In genomic region chr6:109009761-109010612, GRCh38 we compare ENCODE assay signal across 8 cellular contexts.
DNase-seq lines count a peak whose midpoint lies in the region; ATAC-seq and TF ChIP-seq lines count a peak whose summit lies in the region.

No MANE protein-coding gene starts in this region.

- BruUV-seq in Calu3 (replicated peaks; lab: Mats Ljungman, UMichigan), result no TSS peak

- peaks cover 18% of the 10 kb centered on the region for H3K36me3 Mint-ChIP-seq in Calu3 (ENCODE audit: insufficient read depth, unreplicated experiment)

- in situ Hi-C loops in gastrocnemius medialis (cut with MboI; ENCODE audit: low sequenced_read_pairs in 4 of 4), result loop anchor here in 2 of 4 donors (10.0 kb wide), 2 partner anchors 55 to 75 kb away; no protein-coding TSS in a partner anchor

- H3K27ac Mint-ChIP-seq in Calu3 (ENCODE audit: unreplicated experiment), result peak overlapping the region; percentile 83

- H3K4me3 Mint-ChIP-seq in Calu3 (ENCODE audit: low read depth, unreplicated experiment), result peak overlapping the region; percentile 76

- TF ChIP-seq POLR2A in gastrocnemius medialis (IDR thresholded peaks at IDR 0.05), result no peak

- no peaks in the 10 kb centered on the region for H3K9me3 ChIP-seq in heart right ventricle
- H3K9me3 ChIP-seq in gastrocnemius medialis, result no peaks in the 10 kb centered on the region

- TF ChIP-seq CTCF in Calu3 (IDR thresholded peaks at IDR 0.05; ENCODE audit: unreplicated experiment), result no peak
- TF ChIP-seq CTCF in VCaP (conservative IDR thresholded peaks at IDR 0.05), result no peak
- peak in 1 of 9 donors; percentile 2 for TF ChIP-seq CTCF in heart right ventricle (IDR thresholded peaks at IDR 0.05)
- no peak for TF ChIP-seq CTCF in gastrocnemius medialis (IDR thresholded peaks at IDR 0.05 in 4 of 5, conservative IDR thresholded peaks at IDR 0.05 in 1 of 5)
- no peak for TF ChIP-seq CTCF in GM10248 (IDR thresholded peaks at IDR 0.05; ENCODE audit: control extremely low read depth, extremely low read depth, low read depth, missing control alignments)

- H3K36me3 ChIP-seq in heart right ventricle (no peaks in the 10 kb centered on the region), gastrocnemius medialis (no peaks in the 10 kb centered on the region)

- CTCF ChIA-PET in Calu3 (lab: Charles Lee), result no interaction called here
- CTCF ChIA-PET in GM10248 (lab: Yijun Ruan, JAX), result interaction anchor here (1.8 kb wide), 1 partner anchor 63 kb away, joined by 7 read pairs; no protein-coding TSS in a partner anchor

- DNase-seq in Calu3 (no peak), heart right ventricle (no peak), gastrocnemius medialis (no peak), NCI-H2029 (lab: John Stamatoyannopoulos, UW) (no peak), NAMALWA (ENCODE audit: low spot score) (no peak), GM10248 (ENCODE audit: extremely low spot score) (no peak)

- H3K4me1 Mint-ChIP-seq in Calu3 (ENCODE audit: low read depth, unreplicated experiment), result peaks cover 10% of the 10 kb centered on the region

- H3K27ac ChIP-seq in VCaP (peak overlapping the region; percentile 96), heart right ventricle (peak overlapping the region; percentile 91 to 98 (median 96)), gastrocnemius medialis (peak overlapping the region; percentile 92 to 98 (median 95))

- ATAC-seq in HG02623 (IDR thresholded peaks at IDR 0.05; ENCODE audit: unreplicated experiment), result peak; percentile 33
- ATAC-seq in heart right ventricle, result peak; percentile 6 to 38 (median 19)
- peak; percentile 37 to 40 for ATAC-seq in gastrocnemius medialis

- intact Hi-C loops in Calu3 (cut with micrococcal nuclease; ENCODE audit: unreplicated experiment), result no loop called here
- intact Hi-C loops in heart right ventricle (cut with DNase I), result loop anchor here in 8 of 10 donors (2.0 to 10.0 kb wide), 13 partner anchors 38 to 372 kb away; partner anchors contain the start of gene CD164 (in 1 of the 8)
- intact Hi-C loops in gastrocnemius medialis (cut with DNase I; ENCODE audit: low total_unique reads), result loop anchor here (1.0 to 10.0 kb wide), 6 partner anchors 42 to 935 kb away; partner anchors contain the start of genes CEP57L1, OSTM1, SESN1 and ZBTB24

- no peaks in the 10 kb centered on the region for H3K27me3 Mint-ChIP-seq in Calu3 (ENCODE audit: unreplicated experiment)

- WGBS in heart right ventricle, 2 donors, result 6 to 7% methylated on average over 19 of the region's 19 CpGs

- H3K4me1 ChIP-seq in heart right ventricle (peaks cover 0 to 75% (median 57%) of the 10 kb centered on the region in 9 donors), gastrocnemius medialis (peaks cover 50 to 60% of the 10 kb centered on the region in 2 donors)

- POLR2A ChIA-PET in GM10248 (lab: Yijun Ruan, JAX), result interaction anchor here (0.9 kb wide), 1 partner anchor 85 kb away, joined by 3 read pairs; the partner anchor contains the start of genes CEP57L1 and SESN1

- H3K27me3 ChIP-seq in heart right ventricle, result no peaks in the 10 kb centered on the region
- no peaks in the 10 kb centered on the region for H3K27me3 ChIP-seq in gastrocnemius medialis

- H3K9me3 Mint-ChIP-seq in Calu3 (ENCODE audit: low read depth, unreplicated experiment), result no peaks in the 10 kb centered on the region

- H3K4me3 ChIP-seq in heart right ventricle (peak overlapping the region; percentile 67 to 98 (median 94)), gastrocnemius medialis (peak overlapping the region; percentile 60 to 89 (median 70))
